ENCODE assay signal across 28 cellular contexts in genomic region chr3:136280961-136281360, GRCh38.
"Had no signal": no experiment of that assay in that cellular context is flagged by ENCODE, and none has a peak within 500 bp of the region (broad histone marks: within the 10 kb centered on the region; RNA-seq: fewer than 3 reads in every experiment).

No MANE protein-coding gene starts in this region.

- DNase-seq: effector memory CD8-positive, alpha-beta T cell; erythroblast; esophagus squamous epithelium; foreskin melanocyte; glutamatergic neuron; heart right ventricle; hypothalamus; immature natural killer cell; islet precursor cell; kidney glomerular epithelial cell; left colon; left ventricle myocardium superior; lower lobe of right lung; pancreas; right lobe of liver; small intestine; stimulated activated CD4-positive, alpha-beta T cell treated with anti-CD3 and anti-CD28 coated beads, Interleukin-15, amount 100 ng/mL, for 24 hours; stimulated activated CD4-positive, alpha-beta T cell treated with anti-CD3 and anti-CD28 coated beads, Interleukin-2, amount 100 ng/mL, for 48 hours; stimulated activated naive B cell treated with anti-CD40 and anti-IgM and Interleukin-4, amounts not matched to agents 10 μg/mL and 1 μg/mL and 100 μg/mL, for 72 hours; upper lobe of left lung had no signal

- H3K27ac Mint-ChIP-seq: effector memory CD8-positive, alpha-beta T cell; immature natural killer cell; natural killer cell treated with Interleukin-12 subunit alpha and Interleukin-12 subunit beta and Interleukin-15 and Interleukin-18, amount 100 ng/mL, for 72 hours; stimulated activated naive B cell treated with anti-CD40 and anti-IgM and Interleukin-4, amounts not matched to agents 10 μg/mL and 1 μg/mL and 100 μg/mL, for 72 hours; stimulated activated naive CD8-positive, alpha-beta T cell treated with anti-CD3 and anti-CD28 coated beads, Interleukin-15, Interleukin-2, amounts not matched to agents 100 ng/mL and 50 ng/mL, for 24 hours had no signal

- H3K4me1 ChIP-seq: esophagus squamous epithelium, lower lobe of right lung, right lobe of liver, upper lobe of left lung had no signal

- ATAC-seq: effector memory CD8-positive, alpha-beta T cell; heart right ventricle; left colon; lower lobe of right lung; natural killer cell treated with Interleukin-12 subunit alpha and Interleukin-12 subunit beta and Interleukin-15 and Interleukin-18, amount 100 ng/mL, for 72 hours; pancreas; right lobe of liver; stimulated activated naive B cell treated with anti-CD40 and anti-IgM and Interleukin-4, amounts not matched to agents 10 μg/mL and 1 μg/mL and 100 μg/mL, for 72 hours had no signal

- H3K9me3 ChIP-seq: neutrophil, pancreas, right lobe of liver had no signal

- H3K27me3 ChIP-seq: esophagus squamous epithelium, heart right ventricle, neutrophil, pancreas, right lobe of liver, tibial nerve, upper lobe of left lung had no signal

- H3K4me3 ChIP-seq: coronary artery, esophagus squamous epithelium, heart right ventricle, lower lobe of right lung, pancreas, right lobe of liver, thoracic aorta, tibial nerve, upper lobe of left lung had no signal

- H3K27ac ChIP-seq: coronary artery, esophagus squamous epithelium, lower lobe of right lung, neutrophil, pancreas, right lobe of liver, thoracic aorta, tibial nerve, upper lobe of left lung had no signal

- FAIRE-seq: endometrium, pancreas, small intestine, urothelium cell line had no signal

- H3K36me3 ChIP-seq: neutrophil had no signal
